Comparison of ENCODE assay signal across 9 cellular contexts in the genomic region with DNA sequence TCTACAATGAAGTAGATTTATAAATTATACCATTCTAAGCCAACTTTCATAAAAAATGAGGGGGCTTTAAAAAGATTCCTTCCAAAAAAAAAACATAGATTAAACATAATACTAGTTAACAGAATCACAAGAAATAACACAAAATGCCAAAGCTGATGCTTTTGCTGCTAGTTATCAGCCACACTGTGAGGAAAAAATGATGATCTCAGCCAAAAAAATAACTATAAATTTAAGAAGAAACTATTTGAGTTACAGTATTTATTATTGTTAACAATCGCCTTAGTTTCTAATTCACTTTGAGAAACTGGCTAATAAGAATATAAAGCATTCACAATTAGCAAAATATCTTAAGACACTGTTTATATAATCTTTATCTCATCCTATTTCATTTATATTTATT.
"Had no signal": no experiment of that assay in that cellular context is flagged by ENCODE, and none has a peak within 500 bp of the region (broad histone marks: within the 10 kb centered on the region; RNA-seq: fewer than 3 reads in every experiment).

No MANE protein-coding gene starts in this region.

- H2AFZ ChIP-seq: GM23338 had no signal

- H3K36me3 ChIP-seq: HAP-1 had no signal

- H3K4me1 Mint-ChIP-seq: IgD-negative memory B cell had no signal

- H3K4me2 ChIP-seq: GM23338 had no signal

- H3K9me3 ChIP-seq: HAP-1 had no signal

- H3K4me1 ChIP-seq: HAP-1 had no signal

- H3K4me3 ChIP-seq: GM23338, HAP-1 had no signal

- H3K9me3 Mint-ChIP-seq: GM23338, HFFc6, IgD-negative memory B cell had no signal

- H3K27me3 Mint-ChIP-seq: IgD-negative memory B cell had no signal

- H3K4me3 Mint-ChIP-seq: GM23338, HFFc6, IgD-negative memory B cell had no signal

- H3K27ac Mint-ChIP-seq: GM23338, HFFc6, IgD-negative memory B cell had no signal

- ATAC-seq: GM23338, HCT116 had no signal

- H3K27ac ChIP-seq: HL-60 had no signal

- FAIRE-seq: H1, H54 had no signal

- DNase-seq: HFFc6, KG1 had no signal
